Comparison of ENCODE assay signal across 12 cellular contexts in the genomic region with DNA sequence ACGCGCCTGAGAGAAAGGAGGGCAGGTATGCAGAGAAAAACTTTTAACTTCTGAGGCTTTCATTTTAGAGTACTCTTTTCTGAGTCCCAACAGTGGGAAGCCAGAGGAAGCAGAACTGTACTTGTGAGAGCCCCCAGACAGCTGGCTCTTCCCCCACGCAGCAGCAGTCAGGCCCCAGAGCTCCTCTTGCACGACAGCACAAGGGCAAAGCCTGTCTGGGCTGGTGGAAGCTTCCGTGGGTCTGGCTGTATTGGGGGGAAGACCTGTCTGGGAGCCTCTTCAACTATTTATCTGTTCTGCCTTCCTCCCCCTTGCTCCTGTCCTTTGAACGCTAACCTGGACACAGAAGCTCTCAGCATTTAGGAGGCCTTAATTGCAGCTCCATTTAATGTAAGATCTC.
"Had no signal": no experiment of that assay in that cellular context is flagged by ENCODE, and none has a peak within 500 bp of the region (broad histone marks: within the 10 kb centered on the region; RNA-seq: fewer than 3 reads in every experiment).

No MANE protein-coding gene starts in this region.

- H3K27ac ChIP-seq: gastrocnemius medialis, neutrophil, right atrium auricular region, skin epidermis, tibial artery had no signal

- H3K4me3 ChIP-seq: gastrocnemius medialis, right atrium auricular region, skin epidermis, tibial artery had no signal

- H3K27me3 ChIP-seq: gastrocnemius medialis, neutrophil, right atrium auricular region, tibial artery had no signal

- H3K36me3 ChIP-seq: gastrocnemius medialis, neutrophil, right atrium auricular region, tibial artery had no signal

- DNase-seq: activated gamma-delta T cell treated with Interleukin-2 at 50 U/mL for 16 hours; activated T-cell treated with anti-CD3 and anti-CD28 coated beads, Interleukin-2, amount 50 U/mL, for 72 hours; effector CD8-positive, alpha-beta T cell; gastrocnemius medialis; kidney; mesendoderm; stimulated activated CD4-positive, alpha-beta T cell treated with anti-CD3 and anti-CD28 coated beads, Interleukin-4, amount 100 ng/mL, for 4 hours; tibial artery had no signal

- H3K9me3 ChIP-seq: gastrocnemius medialis, neutrophil, right atrium auricular region, tibial artery had no signal

- H3K4me3 Mint-ChIP-seq: activated T-cell treated with anti-CD3 and anti-CD28 coated beads, Interleukin-2, amount 50 U/mL, for 72 hours had no signal

- ATAC-seq: activated CD4-positive, CD25-positive, alpha-beta regulatory T cell treated with anti-CD3 and anti-CD28 coated beads, Interleukin-2, amount 50 U/mL, for 24 hours; activated T-cell treated with anti-CD3 and anti-CD28 coated beads, Interleukin-2, amount 50 U/mL, for 72 hours; gastrocnemius medialis had no signal

- H3K4me1 ChIP-seq: gastrocnemius medialis, right atrium auricular region, tibial artery had no signal

- H3K27ac Mint-ChIP-seq: activated T-cell treated with anti-CD3 and anti-CD28 coated beads, Interleukin-2, amount 50 U/mL, for 72 hours had no signal
